ENCODE assay signal across 29 cellular contexts in the genomic region with DNA sequence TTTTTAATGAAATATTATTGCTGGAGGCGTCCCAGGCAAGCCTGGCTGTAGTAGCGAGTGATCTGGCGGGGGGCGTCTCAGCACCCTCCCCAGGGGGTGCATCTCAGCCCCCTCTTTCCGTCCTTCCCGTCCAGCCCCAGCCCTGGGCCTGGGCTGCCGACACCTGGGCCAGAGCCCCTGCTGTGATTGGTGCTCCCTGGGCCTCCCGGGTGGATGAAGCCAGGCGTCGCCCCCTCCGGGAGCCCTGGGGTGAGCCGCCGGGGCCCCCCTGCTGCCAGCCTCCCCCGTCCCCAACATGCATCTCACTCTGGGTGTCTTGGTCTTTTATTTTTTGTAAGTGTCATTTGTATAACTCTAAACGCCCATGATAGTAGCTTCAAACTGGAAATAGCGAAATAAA.
"Had no signal": no experiment of that assay in that cellular context is flagged by ENCODE, and none has a peak within 500 bp of the region (broad histone marks: within the 10 kb centered on the region; RNA-seq: fewer than 3 reads in every experiment).

No MANE protein-coding gene starts in this region.

- H3K4me1 Mint-ChIP-seq: central memory CD8-positive, alpha-beta T cell; memory B cell had no signal

- H3K27ac ChIP-seq: adrenal gland, brain microvascular endothelial cell, heart right ventricle, neural progenitor cell, right atrium auricular region, suprapubic skin, tibial nerve had no signal

- H3K4me1 ChIP-seq: adrenal gland, right atrium auricular region had no signal

- H3K36me3 Mint-ChIP-seq: activated CD4-positive, alpha-beta memory T cell treated with anti-CD3 and anti-CD28 coated beads for 36 hours; activated naive CD8-positive, alpha-beta T cell treated with anti-CD3 and anti-CD28 coated beads for 36 hours; memory B cell; naive thymus-derived CD8-positive, alpha-beta T cell had no signal

- ATAC-seq: activated CD4-positive, CD25-positive, alpha-beta regulatory T cell treated with anti-CD3 and anti-CD28 coated beads, Interleukin-2, amount 50 U/mL, for 24 hours had no signal

- H3K4me3 Mint-ChIP-seq: activated CD4-positive, alpha-beta memory T cell treated with anti-CD3 and anti-CD28 coated beads for 36 hours; activated naive CD4-positive, alpha-beta T cell treated with anti-CD3 and anti-CD28 coated beads for 36 hours; activated naive CD8-positive, alpha-beta T cell treated with anti-CD3 and anti-CD28 coated beads for 36 hours; activated T-helper 1 cell treated with anti-CD3 and anti-CD28 coated beads, Interleukin-12 subunit alpha, Interleukin-12 subunit beta, Interleukin-2, Interleukin-4 antibody, amounts not matched to agents 30 ng/mL and 10 ng/mL and 1 ng/mL, durations not matched to agents 14 hours and 24 hours and 36 hours; central memory CD8-positive, alpha-beta T cell; dendritic cell treated with granulocyte-macrophage colony-stimulating factor and Interleukin-4, amounts not matched to agents 40 ng/mL and 50 ng/mL, for 4 days; endodermal cell; memory B cell; naive thymus-derived CD8-positive, alpha-beta T cell; neural progenitor cell had no signal

- H3K9me3 Mint-ChIP-seq: activated CD4-positive, alpha-beta memory T cell treated with anti-CD3 and anti-CD28 coated beads for 36 hours; activated naive CD4-positive, alpha-beta T cell treated with anti-CD3 and anti-CD28 coated beads for 36 hours; activated naive CD8-positive, alpha-beta T cell treated with anti-CD3 and anti-CD28 coated beads for 36 hours; activated T-helper 1 cell treated with anti-CD3 and anti-CD28 coated beads, Interleukin-12 subunit alpha, Interleukin-12 subunit beta, Interleukin-2, Interleukin-4 antibody, amounts not matched to agents 30 ng/mL and 10 ng/mL and 1 ng/mL, durations not matched to agents 14 hours and 24 hours and 36 hours; central memory CD8-positive, alpha-beta T cell; dendritic cell treated with granulocyte-macrophage colony-stimulating factor and Interleukin-4, amounts not matched to agents 40 ng/mL and 50 ng/mL, for 4 days; endodermal cell; memory B cell; naive thymus-derived CD8-positive, alpha-beta T cell; neural progenitor cell had no signal

- H3K27ac Mint-ChIP-seq: activated CD4-positive, alpha-beta memory T cell treated with anti-CD3 and anti-CD28 coated beads for 36 hours; activated naive CD4-positive, alpha-beta T cell treated with anti-CD3 and anti-CD28 coated beads for 36 hours; activated naive CD8-positive, alpha-beta T cell treated with anti-CD3 and anti-CD28 coated beads for 36 hours; activated T-helper 1 cell treated with anti-CD3 and anti-CD28 coated beads, Interleukin-12 subunit alpha, Interleukin-12 subunit beta, Interleukin-2, Interleukin-4 antibody, amounts not matched to agents 30 ng/mL and 10 ng/mL and 1 ng/mL, durations not matched to agents 14 hours and 24 hours and 36 hours; dendritic cell treated with granulocyte-macrophage colony-stimulating factor and Interleukin-4, amounts not matched to agents 40 ng/mL and 50 ng/mL, for 4 days; endodermal cell; memory B cell; neural progenitor cell had no signal

- H3K36me3 ChIP-seq: neural progenitor cell had no signal

- H3K9me3 ChIP-seq: adrenal gland, esophagus squamous epithelium, heart right ventricle, right atrium auricular region, suprapubic skin, tibial nerve had no signal

- H3K27me3 Mint-ChIP-seq: activated CD4-positive, alpha-beta memory T cell treated with anti-CD3 and anti-CD28 coated beads for 36 hours; central memory CD8-positive, alpha-beta T cell; memory B cell had no signal

- DNase-seq: activated CD4-positive, alpha-beta memory T cell treated with anti-CD3 and anti-CD28 coated beads for 36 hours; activated CD4-positive, alpha-beta T cell treated with anti-CD3 and anti-CD28 coated beads for 48 hours; activated CD8-positive, alpha-beta memory T cell treated with anti-CD3 and anti-CD28 coated beads, Interleukin-2, amount 50 U/mL, for 4 hours; activated effector memory CD4-positive, alpha-beta T cell treated with anti-CD3 and anti-CD28 coated beads, Interleukin-2, amount 50 U/mL, for 16 hours; activated naive CD4-positive, alpha-beta T cell treated with anti-CD3 and anti-CD28 coated beads for 36 hours; activated naive CD8-positive, alpha-beta T cell treated with anti-CD3 and anti-CD28 coated beads for 36 hours; activated T-cell treated with anti-CD3 and anti-CD28 coated beads, Interleukin-2, amount 50 U/mL, for 1 hour; adrenal gland; brain microvascular endothelial cell; endodermal cell; esophagus squamous epithelium; foreskin melanocyte; heart right ventricle; naive thymus-derived CD8-positive, alpha-beta T cell; occipital lobe; stimulated activated CD4-positive, alpha-beta T cell treated with anti-CD3 and anti-CD28 coated beads, Interleukin-15, amount 100 ng/mL, for 24 hours; stimulated activated CD4-positive, alpha-beta T cell treated with anti-CD3 and anti-CD28 coated beads, Interleukin-2, amount 100 ng/mL, for 24 hours; stimulated activated naive CD4-positive, alpha-beta T cell; T-helper 9 cell; WERI-Rb-1 had no signal

- H3K4me3 ChIP-seq: adrenal gland, esophagus squamous epithelium, heart right ventricle, neural progenitor cell, right atrium auricular region, suprapubic skin, tibial nerve had no signal

- H3K27me3 ChIP-seq: adrenal gland, brain microvascular endothelial cell, esophagus squamous epithelium, heart right ventricle, neural progenitor cell, right atrium auricular region, suprapubic skin, tibial nerve had no signal
